In the genomic region with DNA sequence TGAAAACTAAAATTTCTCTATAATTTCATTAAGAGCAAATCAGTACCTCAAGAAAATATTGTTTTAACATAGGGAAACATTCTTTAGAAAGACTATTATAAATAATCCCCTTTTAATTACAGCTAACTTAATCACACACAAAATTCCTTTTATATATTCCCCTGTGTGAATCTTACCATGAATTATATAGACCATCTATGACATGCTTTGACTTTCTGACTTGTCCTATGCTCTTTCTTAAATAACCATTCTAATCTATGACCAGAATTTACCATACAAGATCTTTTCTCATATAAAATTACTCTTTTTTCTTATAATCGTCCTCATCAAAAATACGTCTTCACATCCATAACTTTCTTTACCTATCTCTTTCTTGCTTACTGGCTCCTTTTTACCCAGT, we compare ENCODE assay signal across 18 cellular contexts.
A peak's percentile ranks its signal among the peaks of the same experiment; 100 is the strongest.
DNase-seq lines count a peak whose midpoint lies in the region; ATAC-seq and TF ChIP-seq lines count a peak whose summit lies in the region.
"Had no signal": no experiment of that assay in that cellular context is flagged by ENCODE, and none has a peak within 500 bp of the region (broad histone marks: within the 10 kb centered on the region; RNA-seq: fewer than 3 reads in every experiment).

No MANE protein-coding gene starts in this region.

- no peaks in the 10 kb centered on the region for H3K4me1 ChIP-seq in GM23338 (ENCODE audit: insufficient read depth)
- no peaks in the 10 kb centered on the region for H3K4me1 ChIP-seq in mesendoderm (ENCODE audit: control insufficient read depth, low read depth, low read length)

- H3K9me3 Mint-ChIP-seq in GM23338, result peaks cover 62% of the 10 kb centered on the region
- H3K9me3 Mint-ChIP-seq in activated CD8-positive, alpha-beta T cell treated with anti-CD3 and anti-CD28 coated beads for 36 hours, result peaks cover 6% of the 10 kb centered on the region

- H3K4ac ChIP-seq in mesendoderm (ENCODE audit: low read depth, low read length), result no peak overlapping the region

- POLR2A ChIA-PET in activated CD8-positive, alpha-beta T cell treated with anti-CD3 and anti-CD28 coated beads for 36 hours (lab: Charles Lee), result no interaction called here

- H3F3A ChIP-seq in GM23338 (replicated peaks; ENCODE audit: low read depth), result no peaks in the 10 kb centered on the region

- no peak overlapping the region for H3K4me3 ChIP-seq in GM23338
- H3K4me3 ChIP-seq in mesendoderm (ENCODE audit: low read length), result no peak overlapping the region
- H3K4me3 ChIP-seq: GM23248 had no signal

- no peaks in the 10 kb centered on the region for H3K4me1 Mint-ChIP-seq in GM23338
- H3K4me1 Mint-ChIP-seq in activated CD8-positive, alpha-beta T cell treated with anti-CD3 and anti-CD28 coated beads for 36 hours (ENCODE audit: low read depth), result no peaks in the 10 kb centered on the region

- no peak overlapping the region for H3K27ac Mint-ChIP-seq in GM23338
- no peak overlapping the region for H3K27ac Mint-ChIP-seq in activated CD8-positive, alpha-beta T cell treated with anti-CD3 and anti-CD28 coated beads for 36 hours
- H3K27ac Mint-ChIP-seq: CD4-positive, alpha-beta T cell; HFFc6 had no signal

- intact Hi-C loops in activated CD8-positive, alpha-beta T cell treated with anti-CD3 and anti-CD28 coated beads for 36 hours (cut with micrococcal nuclease), result no loop called here

- H3K27ac ChIP-seq in GM23338 (ENCODE audit: low read depth), result no peak overlapping the region
- H3K27ac ChIP-seq in mesendoderm (ENCODE audit: low read depth, low read length), result no peak overlapping the region
- H3K27ac ChIP-seq: C4-2B, GM23248, HL-60, KMS-11 had no signal

- ATAC-seq in GM23338 (no peak), GM19455 (IDR thresholded peaks at IDR 0.05; ENCODE audit: unreplicated experiment) (no peak)
- no peak for ATAC-seq in activated CD8-positive, alpha-beta T cell treated with anti-CD3 and anti-CD28 coated beads for 36 hours

- peak; percentile 3 for DNase-seq in CMK (ENCODE audit: low read depth)
- peak; percentile 41 for DNase-seq in GM23338 (ENCODE audit: low spot score)
- peak; percentile 10 for DNase-seq in OCI-M1 (lab: John Stamatoyannopoulos, UW)
- peak; percentile 59 for DNase-seq in mesendoderm
- no peak for DNase-seq in activated CD8-positive, alpha-beta T cell treated with anti-CD3 and anti-CD28 coated beads for 36 hours
- no peak for DNase-seq in DMS153 treated with DMSO at 0.1 percent for 48 hours (lab: John Stamatoyannopoulos, UW; ENCODE audit: unreplicated experiment)
- DNase-seq: AML-193; Calu3; CD4-positive, alpha-beta T cell; DMS79; GDM1; GM23248; HCEC 1CT; HFFc6 had no signal

- no peak for TF ChIP-seq CTCF in GM23338 (conservative IDR thresholded peaks at IDR 0.05; ENCODE audit: low read depth in 2 of 2)
- TF ChIP-seq CTCF in activated CD8-positive, alpha-beta T cell treated with anti-CD3 and anti-CD28 coated beads for 36 hours (IDR thresholded peaks at IDR 0.05), result no peak

- H4K8ac ChIP-seq in mesendoderm (ENCODE audit: low read depth, low read length), result no peak overlapping the region

- no peak overlapping the region for H2AK5ac ChIP-seq in mesendoderm (ENCODE audit: low read length)

- peaks cover 6% of the 10 kb centered on the region; the same call in 1 of the 2 replicates for H3K9me2 ChIP-seq in GM23338 (ENCODE audit: insufficient read depth)

- CTCF ChIA-PET in activated CD8-positive, alpha-beta T cell treated with anti-CD3 and anti-CD28 coated beads for 36 hours (lab: Charles Lee), result no interaction called here

- peaks cover 28% of the 10 kb centered on the region for H3K36me3 ChIP-seq in GM23338 (ENCODE audit: insufficient read depth)
- H3K36me3 ChIP-seq in mesendoderm (ENCODE audit: control insufficient read depth, insufficient read depth, low read length), result no peaks in the 10 kb centered on the region

- no peak overlapping the region for H2BK120ac ChIP-seq in mesendoderm (ENCODE audit: low read depth, low read length)

- no peak overlapping the region for H3K4me2 ChIP-seq in GM23338
- H3K4me2 ChIP-seq in mesendoderm (ENCODE audit: low read length), result no peak overlapping the region
- H3K4me2 ChIP-seq: KMS-11 had no signal

- no peak overlapping the region for H3K23ac ChIP-seq in mesendoderm (ENCODE audit: low read length)

- no peak overlapping the region for H2BK5ac ChIP-seq in mesendoderm (ENCODE audit: low read length)

- H4K20me1 ChIP-seq in GM23338 (replicated peaks; ENCODE audit: insufficient read depth), result no peaks in the 10 kb centered on the region

- WGBS in mesendoderm (ENCODE audit: extremely low coverage, insufficient coverage, low lambda C conversion rate), result 100% methylated on average over 2 of the region's 2 CpGs

- H3K9ac ChIP-seq in mesendoderm (ENCODE audit: low read length), result no peak overlapping the region
- H3K9ac ChIP-seq: GM23248, KMS-11 had no signal

- peaks cover 57% of the 10 kb centered on the region for H3K36me3 Mint-ChIP-seq in GM23338 (ENCODE audit: low read depth)
- no peaks in the 10 kb centered on the region for H3K36me3 Mint-ChIP-seq in activated CD8-positive, alpha-beta T cell treated with anti-CD3 and anti-CD28 coated beads for 36 hours (ENCODE audit: low read depth)

- H3K18ac ChIP-seq in mesendoderm (ENCODE audit: low read length), result no peak overlapping the region

- H3K27me3 ChIP-seq in GM23338 (ENCODE audit: insufficient read depth) (no peaks in the 10 kb centered on the region), mesendoderm (ENCODE audit: insufficient read depth, low read length, poor library complexity) (no peaks in the 10 kb centered on the region)

- no peak overlapping the region for H3K56ac ChIP-seq in mesendoderm (ENCODE audit: low read length)

- H3K79me2 ChIP-seq in GM23338 (replicated peaks; ENCODE audit: insufficient read depth) (no peaks in the 10 kb centered on the region), mesendoderm (ENCODE audit: control insufficient read depth, insufficient read depth, low read length) (no peaks in the 10 kb centered on the region)

- no peaks in the 10 kb centered on the region for H3K27me3 Mint-ChIP-seq in GM23338 (ENCODE audit: insufficient read depth, low read depth, poor library complexity)
- H3K27me3 Mint-ChIP-seq in activated CD8-positive, alpha-beta T cell treated with anti-CD3 and anti-CD28 coated beads for 36 hours, result no peaks in the 10 kb centered on the region
- H3K27me3 Mint-ChIP-seq: CD4-positive, alpha-beta T cell had no signal

- H3K4me3 Mint-ChIP-seq in GM23338, result no peak overlapping the region
- H3K4me3 Mint-ChIP-seq in activated CD8-positive, alpha-beta T cell treated with anti-CD3 and anti-CD28 coated beads for 36 hours, result no peak overlapping the region
- H3K4me3 Mint-ChIP-seq: CD4-positive, alpha-beta T cell; HFFc6 had no signal

- no peak overlapping the region for H2BK15ac ChIP-seq in mesendoderm (replicated peaks; ENCODE audit: low read depth)

- no peaks in the 10 kb centered on the region for H3K79me1 ChIP-seq in mesendoderm (ENCODE audit: low read length)

- no peak overlapping the region for H4K5ac ChIP-seq in mesendoderm (ENCODE audit: low read length)

- H2AFZ ChIP-seq in GM23338, result no peak overlapping the region
- H2AFZ ChIP-seq: GM23248 had no signal

TF ChIP-seq in GM23338, 12 proteins besides CTCF, POLR2A, EP300 and RAD21 (continues in another document):
- no peak for TF ChIP-seq ZNF114 (CRISPR knock-in tag; IDR thresholded peaks at IDR 0.05)
- TF ChIP-seq, protein P1, sequence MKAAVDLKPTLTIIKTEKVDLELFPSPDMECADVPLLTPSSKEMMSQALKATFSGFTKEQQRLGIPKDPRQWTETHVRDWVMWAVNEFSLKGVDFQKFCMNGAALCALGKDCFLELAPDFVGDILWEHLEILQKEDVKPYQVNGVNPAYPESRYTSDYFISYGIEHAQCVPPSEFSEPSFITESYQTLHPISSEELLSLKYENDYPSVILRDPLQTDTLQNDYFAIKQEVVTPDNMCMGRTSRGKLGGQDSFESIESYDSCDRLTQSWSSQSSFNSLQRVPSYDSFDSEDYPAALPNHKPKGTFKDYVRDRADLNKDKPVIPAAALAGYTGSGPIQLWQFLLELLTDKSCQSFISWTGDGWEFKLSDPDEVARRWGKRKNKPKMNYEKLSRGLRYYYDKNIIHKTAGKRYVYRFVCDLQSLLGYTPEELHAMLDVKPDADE (IDR thresholded peaks at IDR 0.05), result no peak
- no peak for TF ChIP-seq POLR2AphosphoS5 (IDR thresholded peaks at IDR 0.05; ENCODE audit: low read depth)

Comparison
In these comparisons a context has a peak if more than half of its experiments do, and no peak if none do; other contexts are left out.
1. DNase-seq: peak in CMK (single experiment), GM23338 (single experiment), OCI-M1 (single experiment) and mesendoderm (single experiment); none in activated CD8-positive, alpha-beta T cell treated with anti-CD3 and anti-CD28 coated beads for 36 hours (single experiment) and DMS153 treated with DMSO at 0.1 percent for 48 hours (single experiment).